23 cellular contexts compared by ENCODE assay signal in genomic region chr9:18215626-18216025, GRCh38.
"Had no signal": no experiment of that assay in that cellular context is flagged by ENCODE, and none has a peak within 500 bp of the region (broad histone marks: within the 10 kb centered on the region; RNA-seq: fewer than 3 reads in every experiment).

No MANE protein-coding gene starts in this region.

- DNase-seq: dermis blood vessel endothelial cell; effector CD8-positive, alpha-beta T cell; effector memory CD8-positive, alpha-beta T cell; endodermal cell; erythroblast; esophagus squamous epithelium; foreskin keratinocyte; heart left ventricle; hypothalamus; immature natural killer cell; islet precursor cell; left cardiac atrium; left lung; left ventricle myocardium superior; lower lobe of right lung; mesenchymal stem cell; mucosa of descending colon; naive thymus-derived CD4-positive, alpha-beta T cell had no signal

- H3K4me1 ChIP-seq: esophagus squamous epithelium, foreskin keratinocyte, heart left ventricle, left lung, lower lobe of right lung had no signal

- H3K36me3 ChIP-seq: esophagus squamous epithelium, gastroesophageal sphincter, heart left ventricle, left lung, lower lobe of right lung had no signal

- H3K27ac ChIP-seq: coronary artery, epithelial cell of prostate, esophagus squamous epithelium, foreskin keratinocyte, heart left ventricle, hepatocyte, left lung, lower lobe of right lung had no signal

- H3K9me3 ChIP-seq: esophagus squamous epithelium, gastroesophageal sphincter, left lung, lower lobe of right lung, mucosa of descending colon had no signal

- H3K4me3 ChIP-seq: coronary artery, dorsolateral prefrontal cortex, esophagus squamous epithelium, gastroesophageal sphincter, heart left ventricle, hepatocyte, left lung, lower lobe of right lung, mucosa of descending colon had no signal
